In genomic region chr7:36117201-36117840, GRCh38 we compare ENCODE assay signal across 17 cellular contexts. TPM values are rescaled to one million over a fixed set of nuclear protein-coding genes. Genes with fewer than 3 reads are reported as not detected.
A peak's percentile ranks its signal among the peaks of the same experiment; 100 is the strongest.
DNase-seq lines count a peak whose midpoint lies in the region; ATAC-seq, FAIRE-seq and TF ChIP-seq lines count a peak whose summit lies in the region.
"Had no signal": no experiment of that assay in that cellular context is flagged by ENCODE, and none has a peak within 500 bp of the region (broad histone marks: within the 10 kb centered on the region; RNA-seq: fewer than 3 reads in every experiment).

No MANE protein-coding gene starts in this region.

- H3K9me3 Mint-ChIP-seq in MCF 10A (ENCODE audit: unreplicated experiment) = peaks cover 7% of the 10 kb centered on the region

- no peak for TF ChIP-seq POLR2A in breast epithelium (IDR thresholded peaks at IDR 0.05)

- intact Hi-C loops in MCF 10A (cut with micrococcal nuclease) (loop anchor here (5.0 kb wide), 2 partner anchors 70 to 175 kb away; no protein-coding TSS in a partner anchor), breast epithelium (cut with DNase I; ENCODE audit: low total_unique reads) (no loop called here), kidney (cut with DNase I) (no loop called here), aorta (cut with DNase I) (loop anchor here (2.0 to 10.0 kb wide), 6 partner anchors 35 to 323 kb away; partner anchors contain the start of gene EEPD1 (in 1 of the 2))

- H3K36me3 ChIP-seq in breast epithelium = no peaks in the 10 kb centered on the region
- no peaks in the 10 kb centered on the region for H3K36me3 ChIP-seq in adipocyte (ENCODE audit: control insufficient read depth, insufficient read depth, low read length, severe bottlenecking)
- no peaks in the 10 kb centered on the region for H3K36me3 ChIP-seq in kidney (ENCODE audit: control insufficient read depth in 1 of 2, insufficient read depth in 2 of 2, low read length in 2 of 2)
- no peaks in the 10 kb centered on the region for H3K36me3 ChIP-seq in aorta (ENCODE audit: control insufficient read depth in 1 of 2, insufficient read depth in 2 of 2, low read length in 1 of 2)
- H3K36me3 ChIP-seq: uterus had no signal

- no TSS peak for BruUV-seq in MCF 10A (replicated peaks; lab: Mats Ljungman, UMichigan)

- H3K36me3 Mint-ChIP-seq in MCF 10A (ENCODE audit: insufficient read depth, unreplicated experiment) = no peaks in the 10 kb centered on the region

- DNase-seq in MCF 10A (ENCODE audit: unreplicated experiment) (no peak), breast epithelium (ENCODE audit: low spot score in 2 of 2) (no peak), adipocyte (ENCODE audit: low read depth) (peak; percentile 10), kidney (no peak), aorta (no peak), GDM1 (lab: John Stamatoyannopoulos, UW) (no peak), CD1c-positive myeloid dendritic cell (ENCODE audit: extremely low spot score) (no peak)
- DNase-seq in stimulated activated naive CD8-positive, alpha-beta T cell treated with anti-CD3 and anti-CD28 coated beads, Interleukin-15, Interleukin-2, amounts not matched to agents 100 U/mL and 50 U/mL, for 24 hours = no peak
- DNase-seq: activated naive CD4-positive, alpha-beta T cell treated with anti-CD3 and anti-CD28 coated beads for 36 hours; DMS153; naive B cell; NCI-H1105; NCI-H226; uterus had no signal

- peak; percentile 67 for ATAC-seq in aorta (ENCODE audit: low FRiP score)
- ATAC-seq in stimulated activated naive CD8-positive, alpha-beta T cell treated with anti-CD3 and anti-CD28 coated beads, Interleukin-15, Interleukin-2, amounts not matched to agents 100 U/mL and 50 U/mL, for 24 hours = no peak
- ATAC-seq: K562; left lobe of liver; stimulated activated memory B cell treated with anti-CD40 and anti-IgM and Interleukin-4, amounts not matched to agents 10 μg/mL and 1 μg/mL and 100 μg/mL, for 72 hours had no signal

- H3K4me1 ChIP-seq in breast epithelium (no peaks in the 10 kb centered on the region), adipocyte (ENCODE audit: control insufficient read depth, insufficient read depth, low read length) (peaks cover 49% of the 10 kb centered on the region), kidney (ENCODE audit: control insufficient read depth in 1 of 2, insufficient read depth in 1 of 2, low read depth in 1 of 2, low read length in 2 of 2) (peaks cover 6 to 8% of the 10 kb centered on the region in 2 donors), aorta (ENCODE audit: control insufficient read depth in 1 of 2, insufficient read depth in 2 of 2, low read length in 2 of 2) (peaks cover 5 to 9% of the 10 kb centered on the region in 2 donors)

- H3K4me1 Mint-ChIP-seq in MCF 10A (ENCODE audit: insufficient read depth, unreplicated experiment) = peaks cover 49% of the 10 kb centered on the region
- H3K4me1 Mint-ChIP-seq: naive B cell had no signal

- no peak for TF ChIP-seq CTCF in MCF 10A (IDR thresholded peaks at IDR 0.05; ENCODE audit: unreplicated experiment)
- TF ChIP-seq CTCF in breast epithelium (IDR thresholded peaks at IDR 0.05) = no peak
- TF ChIP-seq CTCF in kidney (IDR thresholded peaks at IDR 0.05; ENCODE audit: borderline replicate concordance, extremely low read depth, insufficient read depth) = no peak

- H3K27ac Mint-ChIP-seq in MCF 10A (ENCODE audit: low read depth, unreplicated experiment) = peak overlapping the region; percentile 93
- H3K27ac Mint-ChIP-seq: activated naive CD4-positive, alpha-beta T cell treated with anti-CD3 and anti-CD28 coated beads for 36 hours; stimulated activated memory B cell treated with anti-CD40 and anti-IgM and Interleukin-4, amounts not matched to agents 10 μg/mL and 1 μg/mL and 100 μg/mL, for 72 hours had no signal

- H3K4me3 ChIP-seq in breast epithelium (no peak overlapping the region), adipocyte (ENCODE audit: low read length) (no peak overlapping the region), kidney (ENCODE audit: low read length in 2 of 2) (no peak overlapping the region), aorta (ENCODE audit: low read length in 2 of 2) (no peak overlapping the region)
- H3K4me3 ChIP-seq: K562, uterus had no signal

- H3K4me3 Mint-ChIP-seq in MCF 10A (ENCODE audit: unreplicated experiment) = no peak overlapping the region
- H3K4me3 Mint-ChIP-seq: activated naive CD4-positive, alpha-beta T cell treated with anti-CD3 and anti-CD28 coated beads for 36 hours; naive B cell; stimulated activated memory B cell treated with anti-CD40 and anti-IgM and Interleukin-4, amounts not matched to agents 10 μg/mL and 1 μg/mL and 100 μg/mL, for 72 hours had no signal

- no peaks in the 10 kb centered on the region for H3K9me3 ChIP-seq in breast epithelium
- no peaks in the 10 kb centered on the region for H3K9me3 ChIP-seq in adipocyte (ENCODE audit: control insufficient read depth, low read length)
- no peaks in the 10 kb centered on the region for H3K9me3 ChIP-seq in kidney (ENCODE audit: control insufficient read depth in 1 of 2, low read length in 2 of 2)
- H3K9me3 ChIP-seq in aorta (ENCODE audit: control insufficient read depth, low read length) = no peaks in the 10 kb centered on the region
- H3K9me3 ChIP-seq: uterus had no signal

- WGBS in aorta, 2 donors = 60 to 63% methylated on average over 6 of the region's 6 CpGs

- no peak for FAIRE-seq in kidney (lab: Jason Lieb, UNC)
- FAIRE-seq: K562 had no signal

- H3K27me3 ChIP-seq in breast epithelium (no peaks in the 10 kb centered on the region), adipocyte (replicated peaks; ENCODE audit: control insufficient read depth, insufficient read depth, low read length) (no peaks in the 10 kb centered on the region), aorta (ENCODE audit: control insufficient read depth in 1 of 2, insufficient read depth in 2 of 2, low read length in 1 of 2) (no peaks in the 10 kb centered on the region)
- H3K27me3 ChIP-seq: uterus had no signal

- H3K27me3 Mint-ChIP-seq in MCF 10A (ENCODE audit: insufficient read depth, unreplicated experiment) = no peaks in the 10 kb centered on the region

- POLR2A ChIA-PET in MCF 10A (lab: Yijun Ruan, JAX) = interaction anchor here (1.0 to 4.5 kb wide), 3 partner anchors 70 to 172 kb away, joined by 3 to 29 read pairs (median 4); no protein-coding TSS in a partner anchor

- H3K9ac ChIP-seq in adipocyte (ENCODE audit: low read length) (peak overlapping the region; percentile 78), kidney (ENCODE audit: low read length in 2 of 2) (no peak overlapping the region)

- H3K27ac ChIP-seq in breast epithelium (peak overlapping the region in 1 of 2 donors; percentile 39), kidney (ENCODE audit: low read depth in 2 of 2, low read length in 2 of 2) (peak overlapping the region; percentile 18 to 29), aorta (ENCODE audit: low read depth in 1 of 2, low read length in 2 of 2) (peak overlapping the region; percentile 61 to 100)

- CTCF ChIA-PET in MCF 10A (lab: Yijun Ruan, JAX) = interaction anchor here (0.9 to 1.3 kb wide), 3 partner anchors 11 to 133 kb away, joined by 3 to 7 read pairs (median 7); no protein-coding TSS in a partner anchor

RNA-seq across cellular contexts. Expression of gene EEPD1, which starts 35.7 kb away (rescaled TPM):
- total RNA-seq in MCF 10A (2022) (0.37 and 0.70 TPM in 2 replicates), breast epithelium (10 to 100 TPM in 2 of 3 donors, 1 to 10 TPM in 1; 6.4 to 32.5 (median 10.5) TPM), kidney (6.3 TPM), aorta (10 to 100 TPM; 14.4 to 15.4 TPM)
- polyA plus RNA-seq in kidney (ENCODE audit: insufficient read depth, low read depth, low replicate concordance) (6.4 TPM), aorta (100 to 1,000 TPM in 1 of 2 donors, 10 to 100 TPM in 1; 12.4 to 100 TPM)

Comparison
In these comparisons a context has a peak if more than half of its experiments do, and no peak if none do; other contexts are left out.
1. intact Hi-C loops: an anchor here in MCF 10A (5.0 kb wide) and aorta (2.0 to 10.0 kb wide); none called in breast epithelium and kidney.